15 cellular contexts compared by ENCODE assay signal in genomic region chr21:36960676-36961284, GRCh38. TPM values are rescaled to one million over a fixed set of nuclear protein-coding genes. Genes with fewer than 3 reads are reported as not detected.
DNase-seq lines count a peak whose midpoint lies in the region; ATAC-seq and TF ChIP-seq lines count a peak whose summit lies in the region.
"Had no signal": no experiment of that assay in that cellular context is flagged by ENCODE, and none has a peak within 500 bp of the region (broad histone marks: within the 10 kb centered on the region; RNA-seq: fewer than 3 reads in every experiment).

No MANE protein-coding gene starts in this region.

- peaks cover 5 to 13% (median 10%) of the 10 kb centered on the region in 4 donors for H3K4me1 Mint-ChIP-seq in CD4-positive, CD25-positive, alpha-beta regulatory T cell
- H3K4me1 Mint-ChIP-seq in central memory CD8-positive, alpha-beta T cell: peaks cover 20% of the 10 kb centered on the region
- peaks cover 12% of the 10 kb centered on the region for H3K4me1 Mint-ChIP-seq in stimulated activated effector memory CD8-positive, alpha-beta T cell treated with anti-CD3 and anti-CD28 coated beads, Interleukin-12 subunit alpha, Interleukin-12 subunit beta, amount 100 ng/mL, for 72 hours

- peaks cover 0 to 2% (median 0%) of the 10 kb centered on the region in 7 donors for H3K9me3 Mint-ChIP-seq in CD4-positive, CD25-positive, alpha-beta regulatory T cell
- no peaks in the 10 kb centered on the region for H3K9me3 Mint-ChIP-seq in central memory CD8-positive, alpha-beta T cell
- no peaks in the 10 kb centered on the region for H3K9me3 Mint-ChIP-seq in stimulated activated effector memory CD8-positive, alpha-beta T cell treated with anti-CD3 and anti-CD28 coated beads, Interleukin-12 subunit alpha, Interleukin-12 subunit beta, amount 100 ng/mL, for 72 hours
- H3K9me3 Mint-ChIP-seq: CD8-positive, alpha-beta memory T cell had no signal

- no peak for TF ChIP-seq POLR2A in erythroblast (IDR thresholded peaks at IDR 0.05; ENCODE audit: low read length)

- peak overlapping the region in 2 of 3 donors; percentile 10 to 36 for H3K27ac Mint-ChIP-seq in CD4-positive, CD25-positive, alpha-beta regulatory T cell
- peak overlapping the region; percentile 1 for H3K27ac Mint-ChIP-seq in central memory CD8-positive, alpha-beta T cell (ENCODE audit: low read depth)
- peak overlapping the region; percentile 24 for H3K27ac Mint-ChIP-seq in stimulated activated effector memory CD8-positive, alpha-beta T cell treated with anti-CD3 and anti-CD28 coated beads, Interleukin-12 subunit alpha, Interleukin-12 subunit beta, amount 100 ng/mL, for 72 hours
- H3K27ac Mint-ChIP-seq: CD14-positive monocyte had no signal

- peaks cover 10% of the 10 kb centered on the region for H3K36me3 ChIP-seq in CD4-positive, CD25-positive, alpha-beta regulatory T cell (ENCODE audit: control insufficient read depth, insufficient read depth, low read length)
- H3K36me3 ChIP-seq: HAP-1 had no signal

- H3K27ac ChIP-seq in CD4-positive, CD25-positive, alpha-beta regulatory T cell (ENCODE audit: insufficient read depth, low read length, poor library complexity, severe bottlenecking): no peak overlapping the region
- H3K27ac ChIP-seq: 22Rv1 had no signal

- no peak for DNase-seq in CD4-positive, CD25-positive, alpha-beta regulatory T cell
- DNase-seq in central memory CD8-positive, alpha-beta T cell (ENCODE audit: low spot score in 2 of 2): no peak
- DNase-seq in middle frontal gyrus (ENCODE audit: extremely low spot score, low spot score): peak; percentile 20
- no peak for DNase-seq in stimulated activated effector memory CD8-positive, alpha-beta T cell treated with anti-CD3 and anti-CD28 coated beads, Interleukin-12 subunit alpha, Interleukin-12 subunit beta, amount 100 ng/mL, for 72 hours (ENCODE audit: low spot score in 2 of 2)
- no peak for DNase-seq in NCI-H526 (lab: John Stamatoyannopoulos, UW)
- no peak for DNase-seq in activated CD4-positive, alpha-beta T cell treated with anti-CD3 and anti-CD28 coated beads, Interleukin-2, amount 50 U/mL, for 4 hours
- no peak for DNase-seq in erythroblast (lab: John Stamatoyannopoulos, UW)
- DNase-seq: Caco-2; CD8-positive, alpha-beta memory T cell; DND-41; GDM1; GOT3 had no signal

- H3K4me3 Mint-ChIP-seq in CD4-positive, CD25-positive, alpha-beta regulatory T cell: no peak overlapping the region
- no peak overlapping the region for H3K4me3 Mint-ChIP-seq in central memory CD8-positive, alpha-beta T cell
- H3K4me3 Mint-ChIP-seq in stimulated activated effector memory CD8-positive, alpha-beta T cell treated with anti-CD3 and anti-CD28 coated beads, Interleukin-12 subunit alpha, Interleukin-12 subunit beta, amount 100 ng/mL, for 72 hours: no peak overlapping the region
- H3K4me3 Mint-ChIP-seq: CD14-positive monocyte; CD8-positive, alpha-beta memory T cell had no signal

- no peaks in the 10 kb centered on the region for H3K9me3 ChIP-seq in CD4-positive, CD25-positive, alpha-beta regulatory T cell (ENCODE audit: control insufficient read depth in 2 of 2, low read length in 2 of 2)
- H3K9me3 ChIP-seq: Caco-2, HAP-1 had no signal

- peaks cover 6% of the 10 kb centered on the region for H3K4me1 ChIP-seq in CD4-positive, CD25-positive, alpha-beta regulatory T cell (ENCODE audit: control insufficient read depth, insufficient read depth, low read length, poor library complexity, severe bottlenecking)

- no peaks in the 10 kb centered on the region for H3K27me3 Mint-ChIP-seq in CD4-positive, CD25-positive, alpha-beta regulatory T cell
- H3K27me3 Mint-ChIP-seq in central memory CD8-positive, alpha-beta T cell: no peaks in the 10 kb centered on the region
- H3K27me3 Mint-ChIP-seq: CD8-positive, alpha-beta memory T cell had no signal

- peaks cover 20% of the 10 kb centered on the region for H3K36me3 Mint-ChIP-seq in CD4-positive, CD25-positive, alpha-beta regulatory T cell
- H3K36me3 Mint-ChIP-seq in central memory CD8-positive, alpha-beta T cell (ENCODE audit: insufficient read depth): peaks cover 12% of the 10 kb centered on the region
- H3K36me3 Mint-ChIP-seq in stimulated activated effector memory CD8-positive, alpha-beta T cell treated with anti-CD3 and anti-CD28 coated beads, Interleukin-12 subunit alpha, Interleukin-12 subunit beta, amount 100 ng/mL, for 72 hours: peaks cover 36% of the 10 kb centered on the region

- no peak overlapping the region for H3K4me3 ChIP-seq in CD4-positive, CD25-positive, alpha-beta regulatory T cell (ENCODE audit: low read depth, low read length)
- H3K4me3 ChIP-seq: HAP-1 had no signal

- no peak for ATAC-seq in CD4-positive, CD25-positive, alpha-beta regulatory T cell (ENCODE audit: low read depth in 2 of 2)
- ATAC-seq in central memory CD8-positive, alpha-beta T cell (replicated peaks; ENCODE audit: extremely low read depth, poor library complexity, severe bottlenecking): no peak
- no peak for ATAC-seq in stimulated activated effector memory CD8-positive, alpha-beta T cell treated with anti-CD3 and anti-CD28 coated beads, Interleukin-12 subunit alpha, Interleukin-12 subunit beta, amount 100 ng/mL, for 72 hours

- no peaks in the 10 kb centered on the region for H3K27me3 ChIP-seq in CD4-positive, CD25-positive, alpha-beta regulatory T cell (ENCODE audit: control insufficient read depth, insufficient read depth, low read length)

RNA-seq across cellular contexts. Expression of gene HLCS, which starts 5.7 kb away (rescaled TPM):
- total RNA-seq in CD4-positive, CD25-positive, alpha-beta regulatory T cell: 13.6 TPM
- 10 to 100 TPM in 3 of 4 donors, 1 to 10 TPM in 1; 5.2 to 11.9 (median 10.6) TPM for polyA plus RNA-seq in CD4-positive, CD25-positive, alpha-beta regulatory T cell

RNA-seq across cellular contexts. Expression of gene RIPPLY3, which starts 45.7 kb away (rescaled TPM):
- total RNA-seq in CD4-positive, CD25-positive, alpha-beta regulatory T cell: not detected
- polyA plus RNA-seq in CD4-positive, CD25-positive, alpha-beta regulatory T cell: not detected
- polyA plus RNA-seq: CD14-positive monocyte; CD8-positive, alpha-beta memory T cell had no signal
